In the genomic region with DNA sequence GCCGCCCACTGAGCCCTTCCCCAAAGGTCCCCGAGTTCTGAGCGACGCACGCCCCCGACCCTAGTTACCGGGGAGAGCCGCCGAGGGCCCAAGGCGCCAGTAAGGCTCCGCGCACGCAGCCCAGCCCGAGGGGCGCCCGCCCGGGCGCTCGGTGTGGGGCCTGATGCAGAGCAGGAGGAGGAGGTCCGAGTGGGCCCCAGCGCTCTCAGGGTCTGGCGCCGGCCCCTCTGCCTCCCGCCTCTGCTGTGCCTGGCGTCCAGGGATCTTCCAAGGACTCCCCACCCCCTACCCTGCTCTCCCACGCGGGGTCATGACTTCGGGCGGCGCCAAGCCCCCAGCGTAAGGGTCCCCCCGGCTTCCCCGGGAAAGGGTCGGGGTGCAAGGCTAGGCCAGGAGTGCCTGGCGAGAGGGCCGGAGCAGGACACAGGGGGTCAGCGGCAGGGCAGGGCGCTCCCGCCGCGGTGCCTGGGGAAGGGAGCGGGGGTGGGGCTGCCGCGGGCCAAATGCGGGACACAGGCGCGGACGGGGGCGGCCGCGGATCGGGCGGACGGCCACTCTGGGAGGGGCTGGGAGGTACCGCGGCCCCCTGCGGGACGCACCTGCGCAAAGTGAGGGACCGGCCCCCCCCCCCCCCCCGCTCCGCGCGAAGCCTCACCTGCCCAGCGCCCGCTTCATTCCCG, we compare ENCODE assay signal across 1 cellular context.
TF ChIP-seq lines count a peak whose summit lies in the region.

No MANE protein-coding gene starts in this region.

TF ChIP-seq in GM23338, 12 proteins besides CTCF, POLR2A, EP300 and RAD21:
- TF ChIP-seq, protein P1, sequence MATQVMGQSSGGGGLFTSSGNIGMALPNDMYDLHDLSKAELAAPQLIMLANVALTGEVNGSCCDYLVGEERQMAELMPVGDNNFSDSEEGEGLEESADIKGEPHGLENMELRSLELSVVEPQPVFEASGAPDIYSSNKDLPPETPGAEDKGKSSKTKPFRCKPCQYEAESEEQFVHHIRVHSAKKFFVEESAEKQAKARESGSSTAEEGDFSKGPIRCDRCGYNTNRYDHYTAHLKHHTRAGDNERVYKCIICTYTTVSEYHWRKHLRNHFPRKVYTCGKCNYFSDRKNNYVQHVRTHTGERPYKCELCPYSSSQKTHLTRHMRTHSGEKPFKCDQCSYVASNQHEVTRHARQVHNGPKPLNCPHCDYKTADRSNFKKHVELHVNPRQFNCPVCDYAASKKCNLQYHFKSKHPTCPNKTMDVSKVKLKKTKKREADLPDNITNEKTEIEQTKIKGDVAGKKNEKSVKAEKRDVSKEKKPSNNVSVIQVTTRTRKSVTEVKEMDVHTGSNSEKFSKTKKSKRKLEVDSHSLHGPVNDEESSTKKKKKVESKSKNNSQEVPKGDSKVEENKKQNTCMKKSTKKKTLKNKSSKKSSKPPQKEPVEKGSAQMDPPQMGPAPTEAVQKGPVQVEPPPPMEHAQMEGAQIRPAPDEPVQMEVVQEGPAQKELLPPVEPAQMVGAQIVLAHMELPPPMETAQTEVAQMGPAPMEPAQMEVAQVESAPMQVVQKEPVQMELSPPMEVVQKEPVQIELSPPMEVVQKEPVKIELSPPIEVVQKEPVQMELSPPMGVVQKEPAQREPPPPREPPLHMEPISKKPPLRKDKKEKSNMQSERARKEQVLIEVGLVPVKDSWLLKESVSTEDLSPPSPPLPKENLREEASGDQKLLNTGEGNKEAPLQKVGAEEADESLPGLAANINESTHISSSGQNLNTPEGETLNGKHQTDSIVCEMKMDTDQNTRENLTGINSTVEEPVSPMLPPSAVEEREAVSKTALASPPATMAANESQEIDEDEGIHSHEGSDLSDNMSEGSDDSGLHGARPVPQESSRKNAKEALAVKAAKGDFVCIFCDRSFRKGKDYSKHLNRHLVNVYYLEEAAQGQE (IDR thresholded peaks at IDR 0.05; ENCODE audit: unreplicated experiment): no peak
- TF ChIP-seq CREB1 (CRISPR knock-in tag; IDR thresholded peaks at IDR 0.05; ENCODE audit: low read depth): no peak
- no peak for TF ChIP-seq POLR2AphosphoS5 (IDR thresholded peaks at IDR 0.05; ENCODE audit: low read depth)
- no peak for TF ChIP-seq EZH2phosphoT487 (IDR thresholded peaks at IDR 0.05; ENCODE audit: unreplicated experiment)
- TF ChIP-seq, protein P2, sequence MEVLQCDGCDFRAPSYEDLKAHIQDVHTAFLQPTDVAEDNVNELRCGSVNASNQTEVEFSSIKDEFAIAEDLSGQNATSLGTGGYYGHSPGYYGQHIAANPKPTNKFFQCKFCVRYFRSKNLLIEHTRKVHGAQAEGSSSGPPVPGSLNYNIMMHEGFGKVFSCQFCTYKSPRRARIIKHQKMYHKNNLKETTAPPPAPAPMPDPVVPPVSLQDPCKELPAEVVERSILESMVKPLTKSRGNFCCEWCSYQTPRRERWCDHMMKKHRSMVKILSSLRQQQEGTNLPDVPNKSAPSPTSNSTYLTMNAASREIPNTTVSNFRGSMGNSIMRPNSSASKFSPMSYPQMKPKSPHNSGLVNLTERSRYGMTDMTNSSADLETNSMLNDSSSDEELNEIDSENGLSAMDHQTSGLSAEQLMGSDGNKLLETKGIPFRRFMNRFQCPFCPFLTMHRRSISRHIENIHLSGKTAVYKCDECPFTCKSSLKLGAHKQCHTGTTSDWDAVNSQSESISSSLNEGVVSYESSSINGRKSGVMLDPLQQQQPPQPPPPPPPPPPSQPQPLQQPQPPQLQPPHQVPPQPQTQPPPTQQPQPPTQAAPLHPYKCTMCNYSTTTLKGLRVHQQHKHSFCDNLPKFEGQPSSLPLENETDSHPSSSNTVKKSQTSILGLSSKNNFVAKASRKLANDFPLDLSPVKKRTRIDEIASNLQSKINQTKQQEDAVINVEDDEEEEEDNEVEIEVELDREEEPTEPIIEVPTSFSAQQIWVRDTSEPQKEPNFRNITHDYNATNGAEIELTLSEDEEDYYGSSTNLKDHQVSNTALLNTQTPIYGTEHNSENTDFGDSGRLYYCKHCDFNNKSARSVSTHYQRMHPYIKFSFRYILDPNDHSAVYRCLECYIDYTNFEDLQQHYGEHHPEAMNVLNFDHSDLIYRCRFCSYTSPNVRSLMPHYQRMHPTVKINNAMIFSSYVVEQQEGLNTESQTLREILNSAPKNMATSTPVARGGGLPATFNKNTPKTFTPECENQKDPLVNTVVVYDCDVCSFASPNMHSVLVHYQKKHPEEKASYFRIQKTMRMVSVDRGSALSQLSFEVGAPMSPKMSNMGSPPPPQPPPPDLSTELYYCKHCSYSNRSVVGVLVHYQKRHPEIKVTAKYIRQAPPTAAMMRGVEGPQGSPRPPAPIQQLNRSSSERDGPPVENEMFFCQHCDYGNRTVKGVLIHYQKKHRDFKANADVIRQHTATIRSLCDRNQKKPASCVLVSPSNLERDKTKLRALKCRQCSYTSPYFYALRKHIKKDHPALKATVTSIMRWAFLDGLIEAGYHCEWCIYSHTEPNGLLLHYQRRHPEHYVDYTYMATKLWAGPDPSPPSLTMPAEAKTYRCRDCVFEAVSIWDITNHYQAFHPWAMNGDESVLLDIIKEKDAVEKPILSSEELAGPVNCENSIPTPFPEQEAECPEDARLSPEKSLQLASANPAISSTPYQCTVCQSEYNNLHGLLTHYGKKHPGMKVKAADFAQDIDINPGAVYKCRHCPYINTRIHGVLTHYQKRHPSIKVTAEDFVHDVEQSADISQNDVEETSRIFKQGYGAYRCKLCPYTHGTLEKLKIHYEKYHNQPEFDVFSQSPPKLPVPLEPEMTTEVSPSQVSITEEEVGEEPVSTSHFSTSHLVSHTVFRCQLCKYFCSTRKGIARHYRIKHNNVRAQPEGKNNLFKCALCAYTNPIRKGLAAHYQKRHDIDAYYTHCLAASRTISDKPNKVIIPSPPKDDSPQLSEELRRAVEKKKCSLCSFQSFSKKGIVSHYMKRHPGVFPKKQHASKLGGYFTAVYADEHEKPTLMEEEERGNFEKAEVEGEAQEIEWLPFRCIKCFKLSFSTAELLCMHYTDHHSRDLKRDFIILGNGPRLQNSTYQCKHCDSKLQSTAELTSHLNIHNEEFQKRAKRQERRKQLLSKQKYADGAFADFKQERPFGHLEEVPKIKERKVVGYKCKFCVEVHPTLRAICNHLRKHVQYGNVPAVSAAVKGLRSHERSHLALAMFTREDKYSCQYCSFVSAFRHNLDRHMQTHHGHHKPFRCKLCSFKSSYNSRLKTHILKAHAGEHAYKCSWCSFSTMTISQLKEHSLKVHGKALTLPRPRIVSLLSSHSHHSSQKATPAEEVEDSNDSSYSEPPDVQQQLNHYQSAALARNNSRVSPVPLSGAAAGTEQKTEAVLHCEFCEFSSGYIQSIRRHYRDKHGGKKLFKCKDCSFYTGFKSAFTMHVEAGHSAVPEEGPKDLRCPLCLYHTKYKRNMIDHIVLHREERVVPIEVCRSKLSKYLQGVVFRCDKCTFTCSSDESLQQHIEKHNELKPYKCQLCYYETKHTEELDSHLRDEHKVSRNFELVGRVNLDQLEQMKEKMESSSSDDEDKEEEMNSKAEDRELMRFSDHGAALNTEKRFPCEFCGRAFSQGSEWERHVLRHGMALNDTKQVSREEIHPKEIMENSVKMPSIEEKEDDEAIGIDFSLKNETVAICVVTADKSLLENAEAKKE (CRISPR knock-in tag; IDR thresholded peaks at IDR 0.05): no peak
- no peak for TF ChIP-seq NANOG (IDR thresholded peaks at IDR 0.05; ENCODE audit: borderline replicate concordance)
TF ChIP-seq in GM23338: peak in this region for 0.
